ENCODE assay signal across 21 cellular contexts in genomic region chr3:160409812-160410610, GRCh38. TPM values are rescaled to one million over a fixed set of nuclear protein-coding genes. Genes with fewer than 3 reads are reported as not detected.
DNase-seq lines count a peak whose midpoint lies in the region; ATAC-seq and TF ChIP-seq lines count a peak whose summit lies in the region.
"Had no signal": no experiment of that assay in that cellular context is flagged by ENCODE, and none has a peak within 500 bp of the region (broad histone marks: within the 10 kb centered on the region; RNA-seq: fewer than 3 reads in every experiment).

No MANE protein-coding gene starts in this region.

- TF ChIP-seq CTCF in SK-N-SH (IDR thresholded peaks at IDR 0.05): no peak
- no peak for TF ChIP-seq CTCF in HFFc6 (IDR thresholded peaks at IDR 0.05)
- no peak for TF ChIP-seq CTCF in brain (conservative IDR thresholded peaks at IDR 0.05)
- TF ChIP-seq CTCF in fibroblast of villous mesenchyme (IDR thresholded peaks at IDR 0.05; ENCODE audit: insufficient read depth, low read depth, low read length): no peak

- CTCF ChIA-PET in SK-N-SH (lab: Yijun Ruan, JAX): interaction anchor here (0.7 to 1.5 kb wide), 3 partner anchors 9 to 404 kb away, joined by 3 to 5 read pairs (median 4); no protein-coding TSS in a partner anchor

- H3K9me3 Mint-ChIP-seq in HFFc6 (no peaks in the 10 kb centered on the region), brain (no peaks in the 10 kb centered on the region)
- H3K9me3 Mint-ChIP-seq: activated naive CD8-positive, alpha-beta T cell treated with anti-CD3 and anti-CD28 coated beads for 36 hours had no signal

- H3K36me3 ChIP-seq in SK-N-SH (replicated peaks in 1 of 2; ENCODE audit: control insufficient read depth in 1 of 2, insufficient read depth in 2 of 2, low read length in 1 of 2): peaks cover 72 to 74% of the 10 kb centered on the region in 2 experiments
- H3K36me3 ChIP-seq: colonic mucosa had no signal

- no peaks in the 10 kb centered on the region for H3K9me3 ChIP-seq in SK-N-SH
- H3K9me3 ChIP-seq: BE2C, colonic mucosa, gastroesophageal sphincter, SJSA1 had no signal

- no peak overlapping the region for H3K9ac ChIP-seq in SK-N-SH

- peaks cover 9% of the 10 kb centered on the region; the same call in 1 of the 2 replicates for H4K20me1 ChIP-seq in SK-N-SH (ENCODE audit: insufficient read depth)

- H3K4me1 ChIP-seq in SK-N-SH (ENCODE audit: control insufficient read depth in 1 of 2, insufficient read depth in 2 of 2, low read depth in 1 of 2, low read length in 1 of 2): peaks cover 3 to 10% of the 10 kb centered on the region in 2 experiments; a peak in 2 of 4 replicates
- H3K4me1 ChIP-seq: colonic mucosa, gastroesophageal sphincter had no signal

- peaks cover 94% of the 10 kb centered on the region for H3K79me2 ChIP-seq in SK-N-SH (ENCODE audit: insufficient read depth)

- H2AFZ ChIP-seq in SK-N-SH (ENCODE audit: low read depth): no peak overlapping the region

- POLR2A ChIA-PET in SK-N-SH (lab: Yijun Ruan, JAX): interaction anchor here (0.7 kb wide), 1 partner anchor 56 kb away, joined by 3 read pairs; no protein-coding TSS in a partner anchor

- H3K27ac ChIP-seq in SK-N-SH (ENCODE audit: low read depth in 2 of 2, low read length in 1 of 2): peak overlapping the region in 1 of 2 experiments; percentile 44; a peak in 1 of 4 replicates
- H3K27ac ChIP-seq: colonic mucosa, gastroesophageal sphincter had no signal

- H3K4me1 Mint-ChIP-seq in HFFc6 (ENCODE audit: low read depth): peaks cover 31% of the 10 kb centered on the region
- peaks cover 22% of the 10 kb centered on the region for H3K4me1 Mint-ChIP-seq in brain

- no peak for TF ChIP-seq EP300 in SK-N-SH (IDR thresholded peaks at IDR 0.05; ENCODE audit: borderline replicate concordance in 1 of 2, low read depth in 1 of 2, low read length in 1 of 2)

- DNase-seq in SK-N-SH: no peak
- no peak for DNase-seq in HFFc6
- DNase-seq in fibroblast of villous mesenchyme (ENCODE audit: low read depth): peak; percentile 25
- DNase-seq in sciatic nerve (ENCODE audit: low spot score): no peak
- no peak for DNase-seq in NCI-H748 treated with DMSO at 0.1 percent for 48 hours (lab: John Stamatoyannopoulos, UW)
- DNase-seq: activated CD4-positive, CD25-positive, alpha-beta regulatory T cell; activated naive CD8-positive, alpha-beta T cell treated with anti-CD3 and anti-CD28 coated beads for 36 hours; BE2C; colonic mucosa; KBM-7; kidney; NCI-H1048; NCI-H1930; NCI-H226; nucleus accumbens had no signal

- intact Hi-C loops in sciatic nerve (cut with DNase I): loop anchor here (10.0 kb wide), 1 partner anchor 375 kb away; no protein-coding TSS in a partner anchor

- no peaks in the 10 kb centered on the region for H3K9me2 ChIP-seq in SK-N-SH

- no peaks in the 10 kb centered on the region for H3K27me3 ChIP-seq in SK-N-SH (ENCODE audit: insufficient read depth)
- H3K27me3 ChIP-seq: BE2C, colonic mucosa, gastroesophageal sphincter, SJSA1 had no signal

- TF ChIP-seq RAD21 in SK-N-SH (IDR thresholded peaks at IDR 0.05; ENCODE audit: low read length): no peak

- WGBS in SK-N-SH (ENCODE audit: low lambda C conversion rate): 83% methylated on average over 10 of the region's 10 CpGs

- ATAC-seq in SK-N-SH treated with all-trans-retinoic acid at 6 μM for 48 hours: peak; percentile 23
- ATAC-seq in sciatic nerve: no peak
- no peak for ATAC-seq in HG03571 (IDR thresholded peaks at IDR 0.05; ENCODE audit: unreplicated experiment)
- ATAC-seq: gastroesophageal sphincter had no signal

- no peak overlapping the region for H3K4me2 ChIP-seq in SK-N-SH

- H3K4me3 Mint-ChIP-seq in HFFc6 (no peak overlapping the region), brain (no peak overlapping the region)
- H3K4me3 Mint-ChIP-seq: activated naive CD8-positive, alpha-beta T cell treated with anti-CD3 and anti-CD28 coated beads for 36 hours had no signal

- H3K4me3 ChIP-seq in SK-N-SH (ENCODE audit: low read depth in 2 of 2, low read length in 1 of 2) (no peak overlapping the region), fibroblast of villous mesenchyme (ENCODE audit: low read depth, low read length) (no peak overlapping the region)
- H3K4me3 ChIP-seq: colonic mucosa, gastroesophageal sphincter, SJSA1 had no signal

- H3K27ac Mint-ChIP-seq in HFFc6 (peak overlapping the region; percentile 67), brain (peak overlapping the region in 3 of 5 experiments; percentile 36 to 64 (median 52))
- H3K27ac Mint-ChIP-seq: activated naive CD8-positive, alpha-beta T cell treated with anti-CD3 and anti-CD28 coated beads for 36 hours had no signal

- H3K27me3 Mint-ChIP-seq in HFFc6 (ENCODE audit: insufficient read depth) (no peaks in the 10 kb centered on the region), brain (no peaks in the 10 kb centered on the region)
- H3K27me3 Mint-ChIP-seq: activated naive CD8-positive, alpha-beta T cell treated with anti-CD3 and anti-CD28 coated beads for 36 hours had no signal

- H3F3A ChIP-seq in SK-N-SH (replicated peaks; ENCODE audit: insufficient read depth): peaks cover 35% of the 10 kb centered on the region

- H3K36me3 Mint-ChIP-seq in HFFc6 (ENCODE audit: low read depth) (peaks cover 17% of the 10 kb centered on the region), brain (peaks cover 21% of the 10 kb centered on the region)

TF ChIP-seq in SK-N-SH treated with all-trans-retinoic acid at 6 μM for 48 hours, 23 proteins besides CTCF, POLR2A, EP300 and RAD21 (continues in another document):
- no peak for TF ChIP-seq POU6F1 (CRISPR knock-in tag; IDR thresholded peaks at IDR 0.05; ENCODE audit: borderline replicate concordance, low read depth)

TF ChIP-seq in SK-N-SH, 30 proteins besides CTCF, POLR2A, EP300 and RAD21 (continues in another document):
- TF ChIP-seq IRF3 (IDR thresholded peaks at IDR 0.05; ENCODE audit: low read depth, low read length): no peak
- TF ChIP-seq RCOR1 (IDR thresholded peaks at IDR 0.05; ENCODE audit: low read length): no peak
- TF ChIP-seq SMC3 (IDR thresholded peaks at IDR 0.05; ENCODE audit: low read depth, low read length): no peak
- no peak for TF ChIP-seq FOSL2 (IDR thresholded peaks at IDR 0.05; ENCODE audit: borderline replicate concordance, low read depth)
- no peak for TF ChIP-seq PBX3 (IDR thresholded peaks at IDR 0.05)

RNA-seq across cellular contexts. Expression of gene SMC4, which starts 10.6 kb away (rescaled TPM):
- polyA plus RNA-seq in SK-N-SH (2012; rRNA removed) (18.8 and 26.1 TPM in 2 replicates), brain (ENCODE audit: insufficient read depth, low read depth, low replicate concordance) (16.0 TPM)
- polyA plus RNA-seq in SK-N-SH (2012; cell fraction: cytosol; rRNA removed): 24.9 and 28.6 TPM in 2 replicates
- 30.2 and 48.3 TPM in 2 replicates for polyA plus RNA-seq in SK-N-SH (2012; cell fraction: nucleus; rRNA removed)
- total RNA-seq in HFFc6 (2021; fragmentation: NEBNext Ultra II Directional; extraction: Animal tissue kit (Norgen Biotek cat#: 25700)): 100 to 1,000 TPM in 5 of 6 experiments, 10 to 100 TPM in 1; 58.2 to 116 (median 106) TPM
- total RNA-seq in fibroblast of villous mesenchyme (63.5 and 88.5 TPM in 2 replicates), sciatic nerve (21.4 TPM)

RNA-seq across cellular contexts. Expression of gene IFT80, which starts 11.0 kb away (rescaled TPM):
- polyA plus RNA-seq in SK-N-SH (2012; rRNA removed) (10.5 and 17.4 TPM in 2 replicates), brain (ENCODE audit: insufficient read depth, low read depth, low replicate concordance) (4.5 TPM)
- 15.9 and 19.4 TPM in 2 replicates for polyA plus RNA-seq in SK-N-SH (2012; cell fraction: cytosol; rRNA removed)
- polyA plus RNA-seq in SK-N-SH (2012; cell fraction: nucleus; rRNA removed): 12.5 and 34.3 TPM in 2 replicates
- 10 to 100 TPM; 23.4 to 28.1 (median 24.6) TPM for total RNA-seq in HFFc6 (2021; fragmentation: NEBNext Ultra II Directional; extraction: Animal tissue kit (Norgen Biotek cat#: 25700))
- total RNA-seq in fibroblast of villous mesenchyme (39.0 and 47.9 TPM in 2 replicates), sciatic nerve (26.8 TPM)

RNA-seq across cellular contexts. Expression of gene TRIM59, which starts 39.6 kb away (rescaled TPM):
- 4.1 and 5.3 TPM in 2 replicates for polyA plus RNA-seq in SK-N-SH (2012; rRNA removed)
- polyA plus RNA-seq in SK-N-SH (2012; cell fraction: cytosol; rRNA removed): 5.1 and 6.1 TPM in 2 replicates
- polyA plus RNA-seq in SK-N-SH (2012; cell fraction: nucleus; rRNA removed): 4.1 and 6.0 TPM in 2 replicates
- total RNA-seq in HFFc6 (2021; fragmentation: NEBNext Ultra II Directional; extraction: Animal tissue kit (Norgen Biotek cat#: 25700)): 10 to 100 TPM; 30.9 to 50.2 (median 40.7) TPM
- polyA plus RNA-seq in brain (ENCODE audit: insufficient read depth, low read depth, low replicate concordance): 1.5 TPM
- 29.6 and 47.5 TPM in 2 replicates for total RNA-seq in fibroblast of villous mesenchyme
- 1.4 TPM for total RNA-seq in sciatic nerve
- total RNA-seq: G401 had no signal

Comparison
In these comparisons a context has a peak if more than half of its experiments do, and no peak if none do; other contexts are left out.
1. RNA of gene TRIM59, which starts 39.6 kb away (total RNA-seq): 29.6 to 47.5 TPM in fibroblast of villous mesenchyme and 30.9 to 50.2 TPM in HFFc6; 1.4 TPM in sciatic nerve (single experiment); every median in the first group is over 10 times any median in the second.